In genomic region chr7:4973728-4974198, GRCh38 we compare ENCODE assay signal across 1 cellular context.
TF ChIP-seq lines count a peak whose summit lies in the region.

No MANE protein-coding gene starts in this region.

TF ChIP-seq in K562, 482 proteins besides CTCF, POLR2A, EP300 and RAD21 (continued from another document):
- TF ChIP-seq STAG1 (CRISPR knock-in tag; IDR thresholded peaks at IDR 0.05; ENCODE audit: borderline replicate concordance) (no peak), MCM2 (IDR thresholded peaks at IDR 0.05; ENCODE audit: low read depth) (no peak), FOXA1 (IDR thresholded peaks at IDR 0.05; ENCODE audit: borderline replicate concordance) (no peak), ZNF184 (CRISPR knock-in tag; IDR thresholded peaks at IDR 0.05) (no peak), HMGN3 (IDR thresholded peaks at IDR 0.05; ENCODE audit: borderline replicate concordance, extremely low read depth, insufficient read length, low read depth, low read length) (peak; percentile 80), ZNF655 (CRISPR knock-in tag; IDR thresholded peaks at IDR 0.05) (no peak), KDM1A (IDR thresholded peaks at IDR 0.05) (no peak), BDP1 (IDR thresholded peaks at IDR 0.05; ENCODE audit: insufficient read depth, insufficient read length) (no peak), GTF2A2 (tag; IDR thresholded peaks at IDR 0.05) (no peak), SNAPC5 (CRISPR knock-in tag; IDR thresholded peaks at IDR 0.05) (no peak), CBFA2T2 (conservative IDR thresholded peaks at IDR 0.05) (no peak), ELF2 (CRISPR knock-in tag; IDR thresholded peaks at IDR 0.05) (peak; percentile 51; the same call in 1 of the 2 replicates), GABPA (tag; conservative IDR thresholded peaks at IDR 0.05; ENCODE audit: low read depth) (peak; percentile 61), PKNOX1 (IDR thresholded peaks at IDR 0.05) (no peak), CREB3L1 (IDR thresholded peaks at IDR 0.05; ENCODE audit: borderline replicate concordance, low read depth) (0 out of 2 replicates have a peak, but pooled peaks have one; percentile 31), SRSF7 (optimal IDR thresholded peaks at IDR 0.05; ENCODE audit: low read depth, low read length) (no peak), ILF3 (IDR thresholded peaks at IDR 0.05; ENCODE audit: borderline replicate concordance) (no peak), BCOR (IDR thresholded peaks at IDR 0.05) (no peak), SUPT5H (IDR thresholded peaks at IDR 0.05) (peak; percentile 62), ZNF766 (CRISPR knock-in tag; conservative IDR thresholded peaks at IDR 0.05) (no peak), ZBTB7A (IDR thresholded peaks at IDR 0.05; ENCODE audit: borderline replicate concordance, control insufficient read depth, low read depth, low read length) (peak; percentile 95), POLR2H (tag; IDR thresholded peaks at IDR 0.05; ENCODE audit: low read depth) (no peak), ZNF274 (IDR thresholded peaks at IDR 0.05; ENCODE audit: borderline replicate concordance, low read depth, low read length) (no peak), ASH1L (IDR thresholded peaks at IDR 0.05; ENCODE audit: borderline replicate concordance, low read depth, partially characterized antibody) (no peak), CREM (IDR thresholded peaks at IDR 0.05; ENCODE audit: low read depth) (peak; percentile 82), HNRNPLL (IDR thresholded peaks at IDR 0.05; ENCODE audit: low read depth, low read length, poor library complexity, severe bottlenecking) (peak; percentile 49), NCOA6 (IDR thresholded peaks at IDR 0.05) (no peak), ZBTB43 (CRISPR knock-in tag; IDR thresholded peaks at IDR 0.05) (no peak), TFAP4 (CRISPR knock-in tag; IDR thresholded peaks at IDR 0.05; ENCODE audit: borderline replicate concordance) (0 out of 2 replicates have a peak, but pooled peaks have one; percentile 37), ZNF785 (CRISPR knock-in tag; IDR thresholded peaks at IDR 0.05) (no peak), HDAC3 (IDR thresholded peaks at IDR 0.05; ENCODE audit: borderline replicate concordance, partially characterized antibody) (no peak), LCOR (CRISPR knock-in tag; IDR thresholded peaks at IDR 0.05) (no peak), HMBOX1 (IDR thresholded peaks at IDR 0.05) (no peak), NELFE (IDR thresholded peaks at IDR 0.05; ENCODE audit: insufficient read depth, insufficient read length) (no peak), ZNF347 (CRISPR knock-in tag; IDR thresholded peaks at IDR 0.05; ENCODE audit: low read depth) (no peak), THAP12 (CRISPR knock-in tag; IDR thresholded peaks at IDR 0.05) (peak; percentile 93; the same call in 1 of the 2 replicates)
